In the genomic region with DNA sequence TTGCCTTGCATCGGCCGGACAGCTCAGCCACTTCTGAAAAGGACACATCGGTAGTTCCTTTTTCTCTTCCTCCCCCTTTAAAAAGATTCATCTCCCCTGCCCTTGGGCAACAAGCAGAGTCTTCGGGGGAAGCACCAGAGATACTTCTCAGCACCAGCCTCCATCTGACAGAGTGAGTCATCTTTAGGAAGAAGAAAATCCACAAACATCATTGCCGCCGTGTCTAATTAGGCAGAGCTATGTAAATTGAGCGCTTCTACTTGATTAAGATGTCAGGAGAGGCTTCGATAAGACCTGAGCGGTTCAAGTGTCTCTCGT, we compare ENCODE assay signal across 24 cellular contexts.
DNase-seq lines count a peak whose midpoint lies in the region; ATAC-seq lines count a peak whose summit lies in the region.
"Had no signal": no experiment of that assay in that cellular context is flagged by ENCODE, and none has a peak within 500 bp of the region (broad histone marks: within the 10 kb centered on the region; RNA-seq: fewer than 3 reads in every experiment).

No MANE protein-coding gene starts in this region.

- no peak for ATAC-seq in GM21825 (IDR thresholded peaks at IDR 0.05; ENCODE audit: unreplicated experiment)
- ATAC-seq: A549; CD8-positive, alpha-beta T cell; GM12878 had no signal

- no peaks in the 10 kb centered on the region for H4K20me1 ChIP-seq in BLaER1

- no peak overlapping the region for H2BK15ac ChIP-seq in neuronal stem cell (ENCODE audit: low read length)

- no peak overlapping the region for H2BK12ac ChIP-seq in neuronal stem cell (ENCODE audit: low read length)

- H3K23ac ChIP-seq in neuronal stem cell (ENCODE audit: low read depth, low read length, poor library complexity) = no peak overlapping the region

- H3K9ac ChIP-seq in BLaER1 (no peak overlapping the region), neuronal stem cell (ENCODE audit: low read depth, low read length, poor library complexity) (no peak overlapping the region)
- H3K9ac ChIP-seq: GM23248 had no signal

- H2BK5ac ChIP-seq in neuronal stem cell (ENCODE audit: low read length) = no peak overlapping the region

- peak overlapping the region; percentile 11; the same call in 1 of the 2 replicates for H3K4me2 ChIP-seq in BLaER1
- H3K4me2 ChIP-seq in neuronal stem cell (ENCODE audit: insufficient read depth, low read length, poor library complexity, severe bottlenecking) = no peak overlapping the region
- H3K4me2 ChIP-seq: A549 had no signal

- no CpG with 5 or more reads among the region's 10 CpGs for WGBS in neuronal stem cell (ENCODE audit: extremely low coverage in 2 of 2, insufficient read length in 2 of 2, insufficient replicate concordance in 1 of 2), 2 donors

- H3K18ac ChIP-seq in neuronal stem cell (ENCODE audit: low read length) = peak overlapping the region; percentile 13

- H3K9me3 ChIP-seq in BLaER1 (no peaks in the 10 kb centered on the region), neuronal stem cell (replicated peaks in 1 of 2; ENCODE audit: control insufficient read depth in 2 of 2, insufficient read depth in 1 of 2, low read depth in 1 of 2, low read length in 2 of 2) (no peaks in the 10 kb centered on the region)
- H3K9me3 ChIP-seq: A549, BE2C had no signal

- H3K4me3 ChIP-seq in BLaER1 (no peak overlapping the region), neuronal stem cell (ENCODE audit: low read length in 2 of 2) (no peak overlapping the region)
- H3K4me3 ChIP-seq: A549, GM12878, GM23248 had no signal

- H3K79me1 ChIP-seq in neuronal stem cell (ENCODE audit: low read depth, low read length) = peaks cover 2% of the 10 kb centered on the region

- no peaks in the 10 kb centered on the region for H3K27me3 ChIP-seq in BLaER1
- no peaks in the 10 kb centered on the region for H3K27me3 ChIP-seq in neuronal stem cell (ENCODE audit: control insufficient read depth in 3 of 3, insufficient read depth in 3 of 3, low read depth in 1 of 3, low read length in 3 of 3)

- H3K4ac ChIP-seq in neuronal stem cell (ENCODE audit: low read length) = no peak overlapping the region

- no peak overlapping the region for H2AK5ac ChIP-seq in neuronal stem cell (ENCODE audit: low read depth, low read length)

- H3K36me3 ChIP-seq in BLaER1 (no peaks in the 10 kb centered on the region), neuronal stem cell (replicated peaks in 1 of 2; ENCODE audit: control insufficient read depth in 2 of 2, insufficient read depth in 2 of 2, low read length in 2 of 2) (no peaks in the 10 kb centered on the region)
- H3K36me3 ChIP-seq: BE2C had no signal

- H3K27ac ChIP-seq in BLaER1 (no peak overlapping the region), neuronal stem cell (replicated peaks; ENCODE audit: low read length) (no peak overlapping the region)
- H3K27ac ChIP-seq: A549, C4-2B, GM23248 had no signal

- H4K8ac ChIP-seq in neuronal stem cell (ENCODE audit: low read depth, low read length) = no peak overlapping the region

- H3K4me1 ChIP-seq in BLaER1 (peaks cover 42% of the 10 kb centered on the region), neuronal stem cell (ENCODE audit: control insufficient read depth in 2 of 2, insufficient read depth in 1 of 2, low read depth in 1 of 2, low read length in 2 of 2) (peaks cover 0 to 2% of the 10 kb centered on the region in 2 donors)
- H3K4me1 ChIP-seq: A549, BE2C, Caco-2 had no signal

- no peak overlapping the region for H2AFZ ChIP-seq in neuronal stem cell (ENCODE audit: low read length)
- H2AFZ ChIP-seq: GM23248 had no signal

- peak; percentile 30 for DNase-seq in Daoy (ENCODE audit: low read depth)
- peak; percentile 46 to 79 for DNase-seq in NCI-H524 (lab: John Stamatoyannopoulos, UW)
- DNase-seq in neuronal stem cell (ENCODE audit: low spot score) = no peak
- no peak for DNase-seq in stimulated activated CD4-positive, alpha-beta T cell treated with anti-CD3 and anti-CD28 coated beads, Interleukin-15, amount 100 ng/mL, for 24 hours
- DNase-seq in NCI-H146 treated with DMSO at 0.1 percent for 48 hours (lab: John Stamatoyannopoulos, UW; ENCODE audit: unreplicated experiment) = no peak
- DNase-seq: 8988T; ACHN; AML-193; BE2C; Caco-2; CD4-positive, CD25-positive, alpha-beta regulatory T cell; CD8-positive, alpha-beta T cell; DMS153; DND-41; EL; GDM1; GM23248; H7; HCEC 1CT had no signal

- no peak overlapping the region for H4K91ac ChIP-seq in neuronal stem cell (ENCODE audit: low read depth, low read length, poor library complexity)

- H3K14ac ChIP-seq in neuronal stem cell (ENCODE audit: low read length) = no peak overlapping the region

- H2BK120ac ChIP-seq in neuronal stem cell (ENCODE audit: low read depth, low read length) = no peak overlapping the region

Comparison
In these comparisons a context has a peak if more than half of its experiments do, and no peak if none do; other contexts are left out.
1. DNase-seq: peak in Daoy (single experiment) and NCI-H524 (2 of 2); none in neuronal stem cell (single experiment), stimulated activated CD4-positive, alpha-beta T cell treated with anti-CD3 and anti-CD28 coated beads, Interleukin-15, amount 100 ng/mL, for 24 hours (single experiment) and NCI-H146 treated with DMSO at 0.1 percent for 48 hours (single experiment).